ENCODE assay signal across 21 cellular contexts in the genomic region with DNA sequence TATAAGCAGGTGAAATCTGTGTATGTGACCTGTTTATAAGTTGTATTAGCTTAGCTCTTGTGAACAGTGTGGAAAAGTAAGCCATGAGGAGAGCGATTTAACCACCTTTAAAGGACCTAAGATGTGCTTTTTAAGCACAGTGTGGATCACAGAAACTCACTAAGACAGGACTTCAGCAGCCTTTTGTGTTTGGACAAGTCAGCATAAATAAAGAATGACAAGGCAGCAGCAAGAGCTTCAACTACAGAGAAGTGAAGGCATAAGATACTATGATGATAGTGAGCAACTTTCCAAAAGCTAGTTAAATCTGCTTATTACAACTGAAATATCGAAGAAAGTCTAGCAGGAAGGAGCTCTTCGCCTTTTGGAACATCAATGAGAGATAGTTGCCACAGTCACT. TPM values are rescaled to one million over a fixed set of nuclear protein-coding genes. Genes with fewer than 3 reads are reported as not detected.
DNase-seq lines count a peak whose midpoint lies in the region; ATAC-seq lines count a peak whose summit lies in the region.
"Had no signal": no experiment of that assay in that cellular context is flagged by ENCODE, and none has a peak within 500 bp of the region (broad histone marks: within the 10 kb centered on the region; RNA-seq: fewer than 3 reads in every experiment).

No MANE protein-coding gene starts in this region.

- H3K4me3 ChIP-seq in HUES48 (ENCODE audit: low read depth, low read length), result no peak overlapping the region
- H3K4me3 ChIP-seq: ascending aorta, SJSA1, stomach, upper lobe of left lung had no signal

- peak overlapping the region; percentile 16 for H3K27ac Mint-ChIP-seq in activated naive CD8-positive, alpha-beta T cell
- H3K27ac Mint-ChIP-seq in activated naive CD8-positive, alpha-beta T cell treated with anti-CD3 and anti-CD28 coated beads for 36 hours, result no peak overlapping the region
- H3K27ac Mint-ChIP-seq in stimulated activated effector memory CD8-positive, alpha-beta T cell treated with anti-CD3 and anti-CD28 coated beads, Interleukin-12 subunit alpha, Interleukin-12 subunit beta, amount 100 ng/mL, for 72 hours, result peak overlapping the region; percentile 60
- H3K27ac Mint-ChIP-seq: activated B cell treated with CpG ODN at 0.5 μM for 24 hours had no signal

- no peaks in the 10 kb centered on the region for H3K9me3 Mint-ChIP-seq in activated naive CD8-positive, alpha-beta T cell (ENCODE audit: low read depth)
- H3K9me3 Mint-ChIP-seq in activated naive CD8-positive, alpha-beta T cell treated with anti-CD3 and anti-CD28 coated beads for 36 hours, result no peaks in the 10 kb centered on the region
- no peaks in the 10 kb centered on the region for H3K9me3 Mint-ChIP-seq in stimulated activated effector memory CD8-positive, alpha-beta T cell treated with anti-CD3 and anti-CD28 coated beads, Interleukin-12 subunit alpha, Interleukin-12 subunit beta, amount 100 ng/mL, for 72 hours
- H3K9me3 Mint-ChIP-seq: activated B cell treated with CpG ODN at 0.5 μM for 24 hours; effector memory CD8-positive, alpha-beta T cell; nephron progenitor cell had no signal

- intact Hi-C loops in Right ventricle myocardium inferior (cut with DNase I), result no loop called here

- H3K27me3 ChIP-seq in HUES48 (ENCODE audit: control insufficient read depth, insufficient read depth, low read length), result no peaks in the 10 kb centered on the region
- H3K27me3 ChIP-seq: ascending aorta, stomach, upper lobe of left lung had no signal

- no peaks in the 10 kb centered on the region for H3K27me3 Mint-ChIP-seq in activated naive CD8-positive, alpha-beta T cell
- no peaks in the 10 kb centered on the region for H3K27me3 Mint-ChIP-seq in activated naive CD8-positive, alpha-beta T cell treated with anti-CD3 and anti-CD28 coated beads for 36 hours
- H3K27me3 Mint-ChIP-seq: activated B cell treated with CpG ODN at 0.5 μM for 24 hours; effector memory CD8-positive, alpha-beta T cell had no signal

- H3K36me3 ChIP-seq in HUES48 (ENCODE audit: control insufficient read depth, insufficient read depth, low read length), result peaks cover 64% of the 10 kb centered on the region

- peaks cover 12% of the 10 kb centered on the region for H3K36me3 Mint-ChIP-seq in activated naive CD8-positive, alpha-beta T cell
- H3K36me3 Mint-ChIP-seq in activated naive CD8-positive, alpha-beta T cell treated with anti-CD3 and anti-CD28 coated beads for 36 hours, result peaks cover 60% of the 10 kb centered on the region
- peaks cover 100% of the 10 kb centered on the region for H3K36me3 Mint-ChIP-seq in stimulated activated effector memory CD8-positive, alpha-beta T cell treated with anti-CD3 and anti-CD28 coated beads, Interleukin-12 subunit alpha, Interleukin-12 subunit beta, amount 100 ng/mL, for 72 hours

- H3K4me1 ChIP-seq in HUES48 (ENCODE audit: control insufficient read depth, insufficient read depth, low read length), result peaks cover 30% of the 10 kb centered on the region
- H3K4me1 ChIP-seq: SJSA1 had no signal

- H3K4me3 Mint-ChIP-seq in activated naive CD8-positive, alpha-beta T cell, result no peak overlapping the region
- no peak overlapping the region for H3K4me3 Mint-ChIP-seq in activated naive CD8-positive, alpha-beta T cell treated with anti-CD3 and anti-CD28 coated beads for 36 hours
- H3K4me3 Mint-ChIP-seq in stimulated activated effector memory CD8-positive, alpha-beta T cell treated with anti-CD3 and anti-CD28 coated beads, Interleukin-12 subunit alpha, Interleukin-12 subunit beta, amount 100 ng/mL, for 72 hours, result no peak overlapping the region
- H3K4me3 Mint-ChIP-seq: activated B cell treated with CpG ODN at 0.5 μM for 24 hours; effector memory CD8-positive, alpha-beta T cell; nephron progenitor cell had no signal

- no peak for ATAC-seq in stimulated activated effector memory CD8-positive, alpha-beta T cell treated with anti-CD3 and anti-CD28 coated beads, Interleukin-12 subunit alpha, Interleukin-12 subunit beta, amount 100 ng/mL, for 72 hours
- ATAC-seq in Right ventricle myocardium inferior, result no peak
- ATAC-seq: effector memory CD8-positive, alpha-beta T cell had no signal

- DNase-seq in activated naive CD8-positive, alpha-beta T cell treated with anti-CD3 and anti-CD28 coated beads for 36 hours, result no peak
- DNase-seq in epithelial cell of prostate (ENCODE audit: low read depth, low spot score), result no peak
- no peak for DNase-seq in stimulated activated effector memory CD8-positive, alpha-beta T cell treated with anti-CD3 and anti-CD28 coated beads, Interleukin-12 subunit alpha, Interleukin-12 subunit beta, amount 100 ng/mL, for 72 hours (ENCODE audit: low spot score in 2 of 2)
- DNase-seq in DMS153 treated with DMSO at 0.1 percent for 48 hours (lab: John Stamatoyannopoulos, UW; ENCODE audit: unreplicated experiment), result no peak
- DNase-seq in Right ventricle myocardium inferior (ENCODE audit: missing footprints), result no peak
- DNase-seq in activated CD4-positive, CD25-positive, alpha-beta regulatory T cell (lab: John Stamatoyannopoulos, UW), result no peak
- DNase-seq: activated B cell treated with CpG ODN at 0.5 μM for 24 hours; activated effector memory CD4-positive, alpha-beta T cell treated with anti-CD3 and anti-CD28 coated beads, Interleukin-2, amount 50 U/mL, for 16 hours; DND-41; effector memory CD8-positive, alpha-beta T cell; Kasumi-1; NCI-H187; NCI-H774; nephron progenitor cell; posterior cingulate gyrus; stomach; upper lobe of left lung had no signal

- H3K27ac ChIP-seq in HUES48 (ENCODE audit: low read depth, low read length) (peak overlapping the region; percentile 42), epithelial cell of prostate (peak overlapping the region; percentile 12)
- H3K27ac ChIP-seq: SJSA1, stomach had no signal

- no peak overlapping the region for H3K9ac ChIP-seq in HUES48 (ENCODE audit: low read depth, low read length)

- H3K4me1 Mint-ChIP-seq in activated naive CD8-positive, alpha-beta T cell (ENCODE audit: low read depth), result peaks cover 51% of the 10 kb centered on the region
- peaks cover 45% of the 10 kb centered on the region for H3K4me1 Mint-ChIP-seq in activated naive CD8-positive, alpha-beta T cell treated with anti-CD3 and anti-CD28 coated beads for 36 hours
- H3K4me1 Mint-ChIP-seq in stimulated activated effector memory CD8-positive, alpha-beta T cell treated with anti-CD3 and anti-CD28 coated beads, Interleukin-12 subunit alpha, Interleukin-12 subunit beta, amount 100 ng/mL, for 72 hours, result peaks cover 40% of the 10 kb centered on the region

- no peaks in the 10 kb centered on the region for H3K9me3 ChIP-seq in HUES48 (ENCODE audit: control insufficient read depth, insufficient read depth, low read length)
- H3K9me3 ChIP-seq: ascending aorta, stomach, upper lobe of left lung had no signal

RNA-seq across cellular contexts. Expression of gene HNRNPA3, which starts 8.9 kb away (rescaled TPM):
- 100 to 1,000 TPM; 253 to 254 TPM for total RNA-seq in activated naive CD8-positive, alpha-beta T cell treated with anti-CD3 and anti-CD28 coated beads for 36 hours
- 66.6 TPM for total RNA-seq in Right ventricle myocardium inferior

RNA-seq across cellular contexts. Expression of gene NFE2L2, which starts 43.0 kb away (rescaled TPM):
- total RNA-seq in activated naive CD8-positive, alpha-beta T cell treated with anti-CD3 and anti-CD28 coated beads for 36 hours, result 10 to 100 TPM; 68.3 to 70.3 TPM
- total RNA-seq in Right ventricle myocardium inferior, result 53.4 TPM
